Comparison of ENCODE assay signal across 21 cellular contexts in genomic region chr7:143286522-143286890, GRCh38. TPM values are rescaled to one million over a fixed set of nuclear protein-coding genes. Genes with fewer than 3 reads are reported as not detected.
DNase-seq lines count a peak whose midpoint lies in the region; ATAC-seq, FAIRE-seq and TF ChIP-seq lines count a peak whose summit lies in the region.
"Had no signal": no experiment of that assay in that cellular context is flagged by ENCODE, and none has a peak within 500 bp of the region (broad histone marks: within the 10 kb centered on the region; RNA-seq: fewer than 3 reads in every experiment).

No MANE protein-coding gene starts in this region.

- no peak for DNase-seq in activated naive CD4-positive, alpha-beta T cell treated with anti-CD3 and anti-CD28 coated beads for 36 hours
- DNase-seq in activated naive CD4-positive, alpha-beta T cell treated with anti-CD3 and anti-CD28 coated beads, Interleukin-2, amount 50 U/mL, for 16 hours = no peak
- DNase-seq in kidney = no peak
- no peak for DNase-seq in NCI-H524 treated with DMSO at 0.1 percent for 48 hours (lab: John Stamatoyannopoulos, UW)
- DNase-seq: COR-L47; foreskin fibroblast; NCI-H1105 treated with DMSO at 0.1 percent for 48 hours; NCI-H748 treated with DMSO at 0.1 percent for 48 hours; stimulated activated CD4-positive, alpha-beta T cell treated with anti-CD3 and anti-CD28 coated beads, Interleukin-12 subunit alpha, Interleukin-12 subunit beta, amount 100 ng/mL, for 4 hours; stimulated activated naive CD4-positive, alpha-beta T cell treated with Interleukin-2 at 50 U/mL for 16 hours; uterus had no signal

- no peaks in the 10 kb centered on the region for H3K9me3 ChIP-seq in kidney (ENCODE audit: control insufficient read depth in 1 of 2, low read length in 2 of 2)
- H3K9me3 ChIP-seq: prostate gland, uterus had no signal

- no peak for TF ChIP-seq CTCF in kidney (IDR thresholded peaks at IDR 0.05; ENCODE audit: borderline replicate concordance, extremely low read depth, insufficient read depth)

- H3K9me3 Mint-ChIP-seq in activated naive CD4-positive, alpha-beta T cell treated with anti-CD3 and anti-CD28 coated beads for 36 hours = peaks cover 6% of the 10 kb centered on the region
- no peaks in the 10 kb centered on the region for H3K9me3 Mint-ChIP-seq in activated T-helper 17 cell treated with anti-CD3 and anti-CD28 coated beads, Interleukin-2, amount 50 U/mL, for 72 hours

- H3K36me3 Mint-ChIP-seq in activated naive CD4-positive, alpha-beta T cell treated with anti-CD3 and anti-CD28 coated beads for 36 hours (ENCODE audit: low read depth) = peaks cover 28% of the 10 kb centered on the region
- H3K36me3 Mint-ChIP-seq in activated T-helper 17 cell treated with anti-CD3 and anti-CD28 coated beads, Interleukin-2, amount 50 U/mL, for 72 hours (ENCODE audit: low read depth) = peaks cover 31% of the 10 kb centered on the region

- peak overlapping the region; percentile 75 to 78 for H3K4me3 ChIP-seq in kidney (ENCODE audit: low read length in 2 of 2)
- H3K4me3 ChIP-seq: cardiac muscle cell, prostate gland, uterus had no signal

- FAIRE-seq in kidney (lab: Jason Lieb, UNC) = no peak
- FAIRE-seq: endometrium had no signal

- no peaks in the 10 kb centered on the region for H3K27me3 Mint-ChIP-seq in activated naive CD4-positive, alpha-beta T cell treated with anti-CD3 and anti-CD28 coated beads for 36 hours (ENCODE audit: low read depth)
- no peaks in the 10 kb centered on the region for H3K27me3 Mint-ChIP-seq in activated T-helper 17 cell treated with anti-CD3 and anti-CD28 coated beads, Interleukin-2, amount 50 U/mL, for 72 hours

- H3K9ac ChIP-seq in kidney (ENCODE audit: low read length in 2 of 2) = no peak overlapping the region

- H3K27ac Mint-ChIP-seq in activated naive CD4-positive, alpha-beta T cell treated with anti-CD3 and anti-CD28 coated beads for 36 hours = peak overlapping the region; percentile 60
- no peak overlapping the region for H3K27ac Mint-ChIP-seq in activated T-helper 17 cell treated with anti-CD3 and anti-CD28 coated beads, Interleukin-2, amount 50 U/mL, for 72 hours

- intact Hi-C loops in activated naive CD4-positive, alpha-beta T cell treated with anti-CD3 and anti-CD28 coated beads for 36 hours (cut with micrococcal nuclease) = loop anchor here (10.0 kb wide), 1 partner anchor 1538 kb away; no protein-coding TSS in a partner anchor
- intact Hi-C loops in kidney (cut with DNase I) = no loop called here

- H3K27ac ChIP-seq in kidney (ENCODE audit: low read depth in 2 of 2, low read length in 2 of 2) (peak overlapping the region; percentile 82 to 88), temporal lobe (ENCODE audit: low read depth, low read length) (peak overlapping the region; percentile 98)
- H3K27ac ChIP-seq: cardiac muscle cell, prostate gland had no signal

- no peak overlapping the region for H3K4me3 Mint-ChIP-seq in activated naive CD4-positive, alpha-beta T cell treated with anti-CD3 and anti-CD28 coated beads for 36 hours
- peak overlapping the region; percentile 98 for H3K4me3 Mint-ChIP-seq in activated T-helper 17 cell treated with anti-CD3 and anti-CD28 coated beads, Interleukin-2, amount 50 U/mL, for 72 hours

- CTCF ChIA-PET in activated naive CD4-positive, alpha-beta T cell treated with anti-CD3 and anti-CD28 coated beads for 36 hours (lab: Charles Lee) = interaction anchor here (1.5 to 2.5 kb wide), 2 partner anchors 41 to 46 kb away, joined by 4 to 12 read pairs; no protein-coding TSS in a partner anchor

- peaks cover 10 to 34% of the 10 kb centered on the region in 2 donors for H3K4me1 ChIP-seq in kidney (ENCODE audit: control insufficient read depth in 1 of 2, insufficient read depth in 1 of 2, low read depth in 1 of 2, low read length in 2 of 2)
- H3K4me1 ChIP-seq: prostate gland had no signal

- H3K4me1 Mint-ChIP-seq in activated naive CD4-positive, alpha-beta T cell treated with anti-CD3 and anti-CD28 coated beads for 36 hours (ENCODE audit: low read depth) = peaks cover 46% of the 10 kb centered on the region
- H3K4me1 Mint-ChIP-seq in activated T-helper 17 cell treated with anti-CD3 and anti-CD28 coated beads, Interleukin-2, amount 50 U/mL, for 72 hours = peaks cover 27% of the 10 kb centered on the region

- H3K36me3 ChIP-seq in kidney (ENCODE audit: control insufficient read depth in 1 of 2, insufficient read depth in 2 of 2, low read length in 2 of 2) = no peaks in the 10 kb centered on the region
- H3K36me3 ChIP-seq: cardiac muscle cell, prostate gland, uterus had no signal

- no peak for ATAC-seq in activated T-helper 17 cell treated with anti-CD3 and anti-CD28 coated beads, Interleukin-2, amount 50 U/mL, for 72 hours (replicated peaks)
- no peak for ATAC-seq in GM19455 (IDR thresholded peaks at IDR 0.05; ENCODE audit: unreplicated experiment)
- ATAC-seq in HG03135 (IDR thresholded peaks at IDR 0.05; ENCODE audit: unreplicated experiment) = no peak
- ATAC-seq: activated naive CD4-positive, alpha-beta T cell treated with anti-CD3 and anti-CD28 coated beads, Interleukin-2, amount 50 U/mL, for 72 hours; left lobe of liver; SK-N-SH treated with all-trans-retinoic acid at 6 μM for 48 hours had no signal

RNA-seq across cellular contexts. Expression of gene CASP2, which starts 1.6 kb away (rescaled TPM):
- total RNA-seq in activated naive CD4-positive, alpha-beta T cell treated with anti-CD3 and anti-CD28 coated beads for 36 hours = 100 to 1,000 TPM; 116 to 124 TPM
- 100 to 1,000 TPM; 110 to 119 TPM for total RNA-seq in activated T-helper 17 cell treated with anti-CD3 and anti-CD28 coated beads, Interleukin-2, amount 50 U/mL, for 72 hours
- total RNA-seq in kidney (36.2 TPM), temporal lobe (17.9 TPM)
- polyA plus RNA-seq in kidney (ENCODE audit: insufficient read depth, low read depth, low replicate concordance) = 6.6 TPM

RNA-seq across cellular contexts. Expression of gene TMEM139, which starts 1.7 kb away (rescaled TPM):
- under 1 TPM; 0.64 to 0.74 TPM for total RNA-seq in activated naive CD4-positive, alpha-beta T cell treated with anti-CD3 and anti-CD28 coated beads for 36 hours
- 1 to 10 TPM in 1 of 2 donors, under 1 TPM in 1; 0.86 to 1.9 TPM for total RNA-seq in activated T-helper 17 cell treated with anti-CD3 and anti-CD28 coated beads, Interleukin-2, amount 50 U/mL, for 72 hours
- total RNA-seq in kidney (36.7 TPM), temporal lobe (not detected)
- 108 TPM for polyA plus RNA-seq in kidney (ENCODE audit: insufficient read depth, low read depth, low replicate concordance)

RNA-seq across cellular contexts. Expression of gene GSTK1, which starts 23.3 kb away (rescaled TPM):
- total RNA-seq in activated naive CD4-positive, alpha-beta T cell treated with anti-CD3 and anti-CD28 coated beads for 36 hours = 100 to 1,000 TPM; 186 to 187 TPM
- total RNA-seq in activated T-helper 17 cell treated with anti-CD3 and anti-CD28 coated beads, Interleukin-2, amount 50 U/mL, for 72 hours = 100 to 1,000 TPM; 214 to 269 TPM
- 176 TPM for total RNA-seq in kidney
- polyA plus RNA-seq in kidney (ENCODE audit: insufficient read depth, low read depth, low replicate concordance) = 469 TPM
- total RNA-seq in temporal lobe = 36.9 TPM

RNA-seq across cellular contexts. Expression of gene CLCN1, which starts 29.4 kb away (rescaled TPM):
- not detected for total RNA-seq in activated naive CD4-positive, alpha-beta T cell treated with anti-CD3 and anti-CD28 coated beads for 36 hours
- total RNA-seq in activated T-helper 17 cell treated with anti-CD3 and anti-CD28 coated beads, Interleukin-2, amount 50 U/mL, for 72 hours = under 1 TPM in 1 of 2 donors, not detected in 1; 0.11 TPM
- 0.35 TPM for total RNA-seq in kidney
- polyA plus RNA-seq in kidney (ENCODE audit: insufficient read depth, low read depth, low replicate concordance) = not detected
- not detected for total RNA-seq in temporal lobe
- total RNA-seq: cardiac muscle cell, left lobe of liver had no signal
- polyA plus RNA-seq: cardiac muscle cell had no signal

Comparison
In these comparisons a context has a peak if more than half of its experiments do, and no peak if none do; other contexts are left out.
1. RNA of gene TMEM139, which starts 1.7 kb away (total RNA-seq): 36.7 TPM in kidney (single experiment); 0.86 to 1.9 TPM in activated T-helper 17 cell treated with anti-CD3 and anti-CD28 coated beads, Interleukin-2, amount 50 U/mL, for 72 hours, 0.64 to 0.74 TPM in activated naive CD4-positive, alpha-beta T cell treated with anti-CD3 and anti-CD28 coated beads for 36 hours and not detected in temporal lobe (single experiment); every median in the first group is over 10 times any median in the second.